In genomic region chrX:49053223-49054072, GRCh38 we compare ENCODE assay signal across 8 cellular contexts. TPM values are rescaled to one million over a fixed set of nuclear protein-coding genes. Genes with fewer than 3 reads are reported as not detected.
DNase-seq lines count a peak whose midpoint lies in the region; ATAC-seq and FAIRE-seq lines count a peak whose summit lies in the region.

No MANE protein-coding gene starts in this region.

- DNase-seq in AG08396 (ENCODE audit: low spot score) (peak; percentile 57), GM19239 (ENCODE audit: insufficient read length, low spot score) (peak; percentile 45), NCI-H446 treated with DMSO at 0.1 percent for 48 hours (lab: John Stamatoyannopoulos, UW) (peak; percentile 41), epidermal melanocyte (ENCODE audit: insufficient read length, low spot score) (peak; percentile 63)
- DNase-seq in activated CD8-positive, alpha-beta memory T cell treated with anti-CD3 and anti-CD28 coated beads, Interleukin-2, amount 10 ng/mL, durations not matched to agents 7 days and 5 days, result peak; percentile 79

- H3K27me3 ChIP-seq in muscle layer of colon (ENCODE audit: control insufficient read depth in 1 of 2, insufficient read depth in 2 of 2, low read length in 2 of 2), result peaks cover 0 to under 1% of the 10 kb centered on the region in 2 donors

- H3K27ac ChIP-seq in muscle layer of colon (ENCODE audit: low read depth, low read length), result peak overlapping the region; percentile 61

- peak overlapping the region; percentile 33 to 59 for H3K4me3 ChIP-seq in muscle layer of colon (ENCODE audit: low read depth in 1 of 2, low read length in 2 of 2)

- no peaks in the 10 kb centered on the region for H3K9me3 Mint-ChIP-seq in activated CD8-positive, alpha-beta memory T cell treated with anti-CD3 and anti-CD28 coated beads, Interleukin-2, amount 10 ng/mL, durations not matched to agents 7 days and 5 days (ENCODE audit: low read depth)
- no peaks in the 10 kb centered on the region for H3K9me3 Mint-ChIP-seq in stimulated activated memory B cell treated with anti-CD40 and anti-IgM and Interleukin-4, amounts not matched to agents 10 μg/mL and 1 μg/mL and 100 μg/mL, for 72 hours

- no peaks in the 10 kb centered on the region for H3K9me3 ChIP-seq in muscle layer of colon (ENCODE audit: low read length)

- H3K4me1 Mint-ChIP-seq in activated CD8-positive, alpha-beta memory T cell treated with anti-CD3 and anti-CD28 coated beads, Interleukin-2, amount 10 ng/mL, durations not matched to agents 7 days and 5 days, result peaks cover 38% of the 10 kb centered on the region
- peaks cover 27% of the 10 kb centered on the region for H3K4me1 Mint-ChIP-seq in stimulated activated memory B cell treated with anti-CD40 and anti-IgM and Interleukin-4, amounts not matched to agents 10 μg/mL and 1 μg/mL and 100 μg/mL, for 72 hours

- no peaks in the 10 kb centered on the region for H3K36me3 ChIP-seq in muscle layer of colon (ENCODE audit: insufficient read depth, low read length)

- CTCF ChIA-PET in activated CD8-positive, alpha-beta memory T cell treated with anti-CD3 and anti-CD28 coated beads, Interleukin-2, amount 10 ng/mL, durations not matched to agents 7 days and 5 days (lab: Charles Lee), result no interaction called here

- peak; percentile 85 for ATAC-seq in activated CD8-positive, alpha-beta memory T cell treated with anti-CD3 and anti-CD28 coated beads, Interleukin-2, amount 10 ng/mL, durations not matched to agents 7 days and 5 days
- ATAC-seq in stimulated activated memory B cell treated with anti-CD40 and anti-IgM and Interleukin-4, amounts not matched to agents 10 μg/mL and 1 μg/mL and 100 μg/mL, for 72 hours, result peak; percentile 82
- no peak for ATAC-seq in GM19397 (IDR thresholded peaks at IDR 0.05; ENCODE audit: unreplicated experiment)

- H3K9ac ChIP-seq in muscle layer of colon (ENCODE audit: low read length), result no peak overlapping the region

- FAIRE-seq in GM19239 (lab: Jason Lieb, UNC), result peak; percentile 79

- H3K27me3 Mint-ChIP-seq in activated CD8-positive, alpha-beta memory T cell treated with anti-CD3 and anti-CD28 coated beads, Interleukin-2, amount 10 ng/mL, durations not matched to agents 7 days and 5 days, result no peaks in the 10 kb centered on the region
- no peaks in the 10 kb centered on the region for H3K27me3 Mint-ChIP-seq in stimulated activated memory B cell treated with anti-CD40 and anti-IgM and Interleukin-4, amounts not matched to agents 10 μg/mL and 1 μg/mL and 100 μg/mL, for 72 hours

- peak overlapping the region; percentile 92 for H3K27ac Mint-ChIP-seq in activated CD8-positive, alpha-beta memory T cell treated with anti-CD3 and anti-CD28 coated beads, Interleukin-2, amount 10 ng/mL, durations not matched to agents 7 days and 5 days
- peak overlapping the region; percentile 89 for H3K27ac Mint-ChIP-seq in stimulated activated memory B cell treated with anti-CD40 and anti-IgM and Interleukin-4, amounts not matched to agents 10 μg/mL and 1 μg/mL and 100 μg/mL, for 72 hours

- H3K4me1 ChIP-seq in muscle layer of colon (ENCODE audit: insufficient read depth, low read length), result no peaks in the 10 kb centered on the region

- peak overlapping the region; percentile 80 for H3K4me3 Mint-ChIP-seq in activated CD8-positive, alpha-beta memory T cell treated with anti-CD3 and anti-CD28 coated beads, Interleukin-2, amount 10 ng/mL, durations not matched to agents 7 days and 5 days
- H3K4me3 Mint-ChIP-seq in stimulated activated memory B cell treated with anti-CD40 and anti-IgM and Interleukin-4, amounts not matched to agents 10 μg/mL and 1 μg/mL and 100 μg/mL, for 72 hours, result peak overlapping the region; percentile 86

- peaks cover 5% of the 10 kb centered on the region for H3K36me3 Mint-ChIP-seq in activated CD8-positive, alpha-beta memory T cell treated with anti-CD3 and anti-CD28 coated beads, Interleukin-2, amount 10 ng/mL, durations not matched to agents 7 days and 5 days
- no peaks in the 10 kb centered on the region for H3K36me3 Mint-ChIP-seq in stimulated activated memory B cell treated with anti-CD40 and anti-IgM and Interleukin-4, amounts not matched to agents 10 μg/mL and 1 μg/mL and 100 μg/mL, for 72 hours

RNA-seq across cellular contexts. Expression of gene CCDC120, which starts 5.4 kb away (rescaled TPM):
- total RNA-seq in activated CD8-positive, alpha-beta memory T cell treated with anti-CD3 and anti-CD28 coated beads, Interleukin-2, amount 10 ng/mL, durations not matched to agents 7 days and 5 days, result 1 to 10 TPM; 6.9 to 7.9 TPM

RNA-seq across cellular contexts. Expression of gene TFE3, which starts 10.3 kb away (rescaled TPM):
- total RNA-seq in activated CD8-positive, alpha-beta memory T cell treated with anti-CD3 and anti-CD28 coated beads, Interleukin-2, amount 10 ng/mL, durations not matched to agents 7 days and 5 days, result 10 to 100 TPM; 29.4 to 34.1 TPM

RNA-seq across cellular contexts. Expression of gene PRAF2, which starts 20.4 kb away (rescaled TPM):
- total RNA-seq in activated CD8-positive, alpha-beta memory T cell treated with anti-CD3 and anti-CD28 coated beads, Interleukin-2, amount 10 ng/mL, durations not matched to agents 7 days and 5 days, result 10 to 100 TPM; 21.4 to 21.6 TPM

RNA-seq across cellular contexts. Expression of gene WDR45, which starts 26.2 kb away (rescaled TPM):
- 10 to 100 TPM; 34.8 to 50.5 TPM for total RNA-seq in activated CD8-positive, alpha-beta memory T cell treated with anti-CD3 and anti-CD28 coated beads, Interleukin-2, amount 10 ng/mL, durations not matched to agents 7 days and 5 days

RNA-seq across cellular contexts. Expression of gene GRIPAP1, which starts 51.4 kb away (rescaled TPM):
- 100 to 1,000 TPM; 104 to 126 TPM for total RNA-seq in activated CD8-positive, alpha-beta memory T cell treated with anti-CD3 and anti-CD28 coated beads, Interleukin-2, amount 10 ng/mL, durations not matched to agents 7 days and 5 days
